In genomic region chr14:104328607-104329006, GRCh38 we compare ENCODE assay signal across 18 cellular contexts.
DNase-seq lines count a peak whose midpoint lies in the region; TF ChIP-seq lines count a peak whose summit lies in the region.
"Had no signal": no experiment of that assay in that cellular context is flagged by ENCODE, and none has a peak within 500 bp of the region (broad histone marks: within the 10 kb centered on the region; RNA-seq: fewer than 3 reads in every experiment).

No MANE protein-coding gene starts in this region.

- no peak overlapping the region for H3K9ac ChIP-seq in colonic mucosa (ENCODE audit: low read depth in 2 of 2, low read length in 2 of 2)

- no peaks in the 10 kb centered on the region for H3K36me3 ChIP-seq in left ventricle myocardium inferior
- no peaks in the 10 kb centered on the region for H3K36me3 ChIP-seq in colonic mucosa
- H3K36me3 ChIP-seq in osteoblast (ENCODE audit: insufficient read depth, low read length): no peaks in the 10 kb centered on the region
- H3K36me3 ChIP-seq: BE2C had no signal

- H4K20me1 ChIP-seq in osteoblast (ENCODE audit: insufficient read depth, low read length): no peaks in the 10 kb centered on the region

- peaks cover 12% of the 10 kb centered on the region for H3K27me3 ChIP-seq in left ventricle myocardium inferior (ENCODE audit: low read depth)
- H3K27me3 ChIP-seq in colonic mucosa: no peaks in the 10 kb centered on the region
- no peaks in the 10 kb centered on the region for H3K27me3 ChIP-seq in osteoblast (ENCODE audit: insufficient read depth, low read length)
- H3K27me3 ChIP-seq: BE2C had no signal

- no peaks in the 10 kb centered on the region for H3K79me2 ChIP-seq in osteoblast (ENCODE audit: insufficient read depth, low read length)

- H2AFZ ChIP-seq in osteoblast (ENCODE audit: low read length): no peak overlapping the region
- H2AFZ ChIP-seq: GM23338 had no signal

- H3K4me2 ChIP-seq in osteoblast (ENCODE audit: insufficient read depth, low read length): no peak overlapping the region
- H3K4me2 ChIP-seq: GM23338 had no signal

- no peaks in the 10 kb centered on the region for H3K4me1 ChIP-seq in left ventricle myocardium inferior
- no peaks in the 10 kb centered on the region for H3K4me1 ChIP-seq in colonic mucosa
- H3K4me1 ChIP-seq in osteoblast (ENCODE audit: insufficient read depth, low read length): no peaks in the 10 kb centered on the region
- H3K4me1 ChIP-seq: BE2C, Caco-2 had no signal

- H3K4me3 ChIP-seq in left ventricle myocardium inferior (no peak overlapping the region), colonic mucosa (no peak overlapping the region), osteoblast (ENCODE audit: insufficient read depth, low read length) (no peak overlapping the region)
- H3K4me3 ChIP-seq: GM23338 had no signal

- H3K9me3 ChIP-seq in left ventricle myocardium inferior (replicated peaks) (peaks cover 35% of the 10 kb centered on the region), colonic mucosa (no peaks in the 10 kb centered on the region), osteoblast (ENCODE audit: low read depth, low read length) (no peaks in the 10 kb centered on the region)
- H3K9me3 ChIP-seq: BE2C, Caco-2 had no signal

- H3K27ac ChIP-seq in left ventricle myocardium inferior (replicated peaks) (no peak overlapping the region), colonic mucosa (no peak overlapping the region), osteoblast (ENCODE audit: low read depth, low read length) (no peak overlapping the region)
- H3K27ac ChIP-seq: C4-2B, HL-60 had no signal

- intact Hi-C loops in cardiac septum (cut with DNase I): no loop called here
- intact Hi-C loops in left ventricle myocardium inferior (cut with micrococcal nuclease): no loop called here
- intact Hi-C loops in colonic mucosa (cut with DNase I): no loop called here
- intact Hi-C loops in posterior vena cava (cut with DNase I): no loop called here

- DNase-seq in cardiac septum (ENCODE audit: low spot score) (peak; percentile 33), left ventricle myocardium inferior (no peak), colonic mucosa (peak; percentile 13), osteoblast (ENCODE audit: insufficient read length, low spot score, missing footprints) (peak; percentile 41), posterior vena cava (ENCODE audit: low spot score) (no peak), 8988T (no peak)
- DNase-seq in stimulated activated CD8-positive, alpha-beta memory T cell treated with anti-CD3 and anti-CD28 coated beads, Interleukin-4, amount 100 ng/mL, for 48 hours: no peak
- DNase-seq: ACHN; BE2C; Caco-2; CD4-positive, alpha-beta T cell; DMS153; DMS79; GF-D8; HCEC 1CT had no signal

- TF ChIP-seq CTCF in left ventricle myocardium inferior (IDR thresholded peaks at IDR 0.05; ENCODE audit: borderline replicate concordance) (no peak), colonic mucosa (IDR thresholded peaks at IDR 0.05) (no peak), osteoblast (IDR thresholded peaks at IDR 0.05; ENCODE audit: extremely low read depth, low read depth, low read length) (no peak)

Comparison
In these comparisons a context has a peak if more than half of its experiments do, and no peak if none do; other contexts are left out.
1. DNase-seq: peak in cardiac septum (single experiment), colonic mucosa (single experiment) and osteoblast (single experiment); none in left ventricle myocardium inferior (single experiment), stimulated activated CD8-positive, alpha-beta memory T cell treated with anti-CD3 and anti-CD28 coated beads, Interleukin-4, amount 100 ng/mL, for 48 hours (single experiment), posterior vena cava (single experiment) and 8988T (single experiment).